ENCODE assay signal across 13 cellular contexts in genomic region chr16:59412275-59412841, GRCh38.
DNase-seq lines count a peak whose midpoint lies in the region; ATAC-seq and TF ChIP-seq lines count a peak whose summit lies in the region.
"Had no signal": no experiment of that assay in that cellular context is flagged by ENCODE, and none has a peak within 500 bp of the region (broad histone marks: within the 10 kb centered on the region; RNA-seq: fewer than 3 reads in every experiment).

No MANE protein-coding gene starts in this region.

- H3K27ac ChIP-seq in PC-3 (ENCODE audit: low read length) (no peak overlapping the region), smooth muscle cell (ENCODE audit: low read depth) (no peak overlapping the region)
- H3K27ac ChIP-seq: tibial artery had no signal

- H3K9me3 Mint-ChIP-seq in activated CD8-positive, alpha-beta T cell treated with anti-CD3 and anti-CD28 coated beads, Interleukin-2, amount 10 ng/mL, durations not matched to agents 7 days and 5 days (ENCODE audit: insufficient read depth) = no peaks in the 10 kb centered on the region

- H3K27me3 ChIP-seq in PC-3 (ENCODE audit: low read length) (no peaks in the 10 kb centered on the region), smooth muscle cell (ENCODE audit: low read depth) (no peaks in the 10 kb centered on the region)
- H3K27me3 ChIP-seq: tibial artery had no signal

- no peak overlapping the region for H3K4me3 ChIP-seq in PC-3 (ENCODE audit: low read length)
- H3K4me3 ChIP-seq in fibroblast of villous mesenchyme (ENCODE audit: low read depth, low read length) = no peak overlapping the region
- H3K4me3 ChIP-seq in smooth muscle cell = no peak overlapping the region
- H3K4me3 ChIP-seq: GM12878, tibial artery had no signal

- H3K36me3 ChIP-seq in PC-3 (ENCODE audit: low read depth, low read length) (no peaks in the 10 kb centered on the region), smooth muscle cell (ENCODE audit: low read depth) (no peaks in the 10 kb centered on the region)
- H3K36me3 ChIP-seq: tibial artery had no signal

- BruUV-seq in PC-3 (replicated peaks; lab: Mats Ljungman, UMichigan) = no TSS peak

- WGBS in smooth muscle cell (ENCODE audit: low lambda C conversion rate) = 72% methylated on average over 3 of the region's 3 CpGs

- H3K9me3 ChIP-seq in PC-3 (ENCODE audit: low read length) (no peaks in the 10 kb centered on the region), smooth muscle cell (replicated peaks; ENCODE audit: low read depth) (no peaks in the 10 kb centered on the region)
- H3K9me3 ChIP-seq: tibial artery had no signal

- no peak overlapping the region for H3K27ac Mint-ChIP-seq in activated CD8-positive, alpha-beta T cell treated with anti-CD3 and anti-CD28 coated beads, Interleukin-2, amount 10 ng/mL, durations not matched to agents 7 days and 5 days
- H3K27ac Mint-ChIP-seq: B cell had no signal

- POLR2A ChIA-PET in PC-3 (lab: Charles Lee; ENCODE audit: unreplicated experiment) = no interaction called here
- POLR2A ChIA-PET in activated CD8-positive, alpha-beta T cell treated with anti-CD3 and anti-CD28 coated beads, Interleukin-2, amount 10 ng/mL, durations not matched to agents 7 days and 5 days (lab: Charles Lee) = no interaction called here

- ATAC-seq in PC-3 = no peak
- ATAC-seq in activated CD8-positive, alpha-beta T cell treated with anti-CD3 and anti-CD28 coated beads, Interleukin-2, amount 10 ng/mL, durations not matched to agents 7 days and 5 days = no peak
- ATAC-seq: GM12878 had no signal

- no peaks in the 10 kb centered on the region for H3K27me3 Mint-ChIP-seq in activated CD8-positive, alpha-beta T cell treated with anti-CD3 and anti-CD28 coated beads, Interleukin-2, amount 10 ng/mL, durations not matched to agents 7 days and 5 days (ENCODE audit: low read depth)
- H3K27me3 Mint-ChIP-seq: B cell had no signal

- no peaks in the 10 kb centered on the region for H3K4me1 Mint-ChIP-seq in activated CD8-positive, alpha-beta T cell treated with anti-CD3 and anti-CD28 coated beads, Interleukin-2, amount 10 ng/mL, durations not matched to agents 7 days and 5 days (ENCODE audit: low read depth)
- H3K4me1 Mint-ChIP-seq: B cell had no signal

- peak; percentile 65 for TF ChIP-seq CTCF in PC-3 (conservative IDR thresholded peaks at IDR 0.05; ENCODE audit: low read depth, low read length)
- peak; percentile 26 for TF ChIP-seq CTCF in fibroblast of villous mesenchyme (IDR thresholded peaks at IDR 0.05; ENCODE audit: insufficient read depth, low read depth, low read length)
- peak; percentile 44 for TF ChIP-seq CTCF in smooth muscle cell (IDR thresholded peaks at IDR 0.05; ENCODE audit: borderline replicate concordance, insufficient read depth, poor library complexity, severe bottlenecking)

- peak; percentile 12 for DNase-seq in NCI-H510A treated with DMSO at 0.1 percent for 48 hours (lab: John Stamatoyannopoulos, UW)
- DNase-seq in NCI-H510A (lab: John Stamatoyannopoulos, UW) = no peak
- DNase-seq in PC-3 = peak; percentile 54
- no peak for DNase-seq in fibroblast of villous mesenchyme (ENCODE audit: low read depth)
- DNase-seq in smooth muscle cell (lab: John Stamatoyannopoulos, UW; ENCODE audit: unreplicated experiment) = no peak
- no peak for DNase-seq in activated CD8-positive, alpha-beta T cell treated with anti-CD3 and anti-CD28 coated beads, Interleukin-2, amount 10 ng/mL, durations not matched to agents 7 days and 5 days
- no peak for DNase-seq in NCI-H2227 (lab: John Stamatoyannopoulos, UW; ENCODE audit: unreplicated experiment)
- no peak for DNase-seq in GM19240 (ENCODE audit: insufficient read length, low spot score)
- DNase-seq: amygdala, foreskin melanocyte, tibial artery had no signal

- H3K9ac ChIP-seq in PC-3 (ENCODE audit: low read length) (no peak overlapping the region), smooth muscle cell (ENCODE audit: low read depth) (no peak overlapping the region)

- no peak overlapping the region for H2AFZ ChIP-seq in PC-3 (ENCODE audit: low read length)
- no peak overlapping the region for H2AFZ ChIP-seq in smooth muscle cell (ENCODE audit: low read depth)

- no peaks in the 10 kb centered on the region for H3F3A ChIP-seq in PC-3 (ENCODE audit: low read length, unreplicated experiment)
- H3F3A ChIP-seq in smooth muscle cell (ENCODE audit: low read depth) = no peaks in the 10 kb centered on the region

- no peaks in the 10 kb centered on the region for H3K4me1 ChIP-seq in PC-3 (ENCODE audit: insufficient read depth, low read length)
- no peaks in the 10 kb centered on the region for H3K4me1 ChIP-seq in smooth muscle cell (ENCODE audit: low read depth)
- H3K4me1 ChIP-seq: tibial artery had no signal

- intact Hi-C loops in PC-3 (cut with micrococcal nuclease) = no loop called here

- H3K4me2 ChIP-seq in PC-3 (ENCODE audit: low read length) (no peak overlapping the region), smooth muscle cell (no peak overlapping the region)

- no peak overlapping the region for H3K4me3 Mint-ChIP-seq in activated CD8-positive, alpha-beta T cell treated with anti-CD3 and anti-CD28 coated beads, Interleukin-2, amount 10 ng/mL, durations not matched to agents 7 days and 5 days
- H3K4me3 Mint-ChIP-seq: B cell had no signal

- no peaks in the 10 kb centered on the region for H3K9me2 ChIP-seq in PC-3 (replicated peaks; ENCODE audit: low read length)

- H4K20me1 ChIP-seq in PC-3 (ENCODE audit: low read length) (no peaks in the 10 kb centered on the region), smooth muscle cell (ENCODE audit: low read depth) (no peaks in the 10 kb centered on the region)

- no peaks in the 10 kb centered on the region for H3K79me2 ChIP-seq in PC-3 (ENCODE audit: low read length)
- no peaks in the 10 kb centered on the region for H3K79me2 ChIP-seq in smooth muscle cell (ENCODE audit: low read depth)

- H3K36me3 Mint-ChIP-seq in activated CD8-positive, alpha-beta T cell treated with anti-CD3 and anti-CD28 coated beads, Interleukin-2, amount 10 ng/mL, durations not matched to agents 7 days and 5 days (ENCODE audit: low read depth) = no peaks in the 10 kb centered on the region

- CTCF ChIA-PET in PC-3 (lab: Charles Lee) = no interaction called here
- CTCF ChIA-PET in activated CD8-positive, alpha-beta T cell treated with anti-CD3 and anti-CD28 coated beads, Interleukin-2, amount 10 ng/mL, durations not matched to agents 7 days and 5 days (lab: Charles Lee) = no interaction called here

Comparison
In these comparisons a context has a peak if more than half of its experiments do, and no peak if none do; other contexts are left out.
1. DNase-seq: peak in NCI-H510A treated with DMSO at 0.1 percent for 48 hours (single experiment) and PC-3 (single experiment); none in NCI-H510A (single experiment), fibroblast of villous mesenchyme (single experiment), smooth muscle cell (single experiment), activated CD8-positive, alpha-beta T cell treated with anti-CD3 and anti-CD28 coated beads, Interleukin-2, amount 10 ng/mL, durations not matched to agents 7 days and 5 days (single experiment), NCI-H2227 (single experiment) and GM19240 (single experiment).
2. Peak in every context shown above with its lines, with median percentiles within 50 percentile points of each other: CTCF ChIP-seq.